ENCODE assay signal across 8 cellular contexts in the genomic region with DNA sequence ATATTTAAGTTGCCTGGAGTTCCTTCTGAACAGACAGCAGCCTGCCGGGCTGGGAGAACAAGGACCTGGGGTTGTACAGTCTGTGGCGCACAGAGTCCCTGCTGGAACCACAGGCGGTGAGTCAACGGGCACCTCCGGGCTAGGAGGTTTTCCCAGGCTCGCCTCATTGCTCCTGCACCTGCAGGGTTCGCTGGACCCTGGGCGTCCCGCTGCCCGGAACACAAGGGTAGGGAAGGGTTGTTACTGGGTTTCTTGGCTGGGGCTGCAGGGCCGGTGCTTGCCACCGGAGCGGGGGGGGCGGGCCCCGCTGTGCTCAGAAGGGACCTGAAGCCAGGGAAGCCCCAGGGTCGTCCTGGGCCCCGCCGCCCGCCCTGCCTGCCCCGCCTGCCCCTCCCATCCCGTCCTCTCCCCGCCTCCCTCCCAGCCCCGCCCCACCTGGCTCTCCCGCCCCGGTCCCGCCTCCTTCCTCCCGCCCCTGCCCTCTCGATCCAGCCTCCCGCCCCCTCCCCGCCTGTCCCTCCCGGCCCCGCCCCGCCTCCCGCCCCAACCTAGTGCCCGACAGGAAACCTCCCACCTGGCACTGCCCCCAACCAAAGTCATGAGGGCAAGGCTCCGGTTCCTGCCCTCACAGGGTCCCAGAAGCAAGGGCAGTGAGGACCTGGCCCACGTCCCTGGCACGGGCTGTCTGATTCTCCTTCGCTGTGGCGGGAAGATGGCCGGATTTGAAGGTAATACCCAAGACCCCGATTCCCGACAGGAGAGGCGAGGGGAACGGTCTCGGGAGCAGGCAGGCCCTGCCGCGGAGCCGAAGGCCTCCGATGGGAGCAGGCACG. TPM values are rescaled to one million over a fixed set of nuclear protein-coding genes. Genes with fewer than 3 reads are reported as not detected.
A peak's percentile ranks its signal among the peaks of the same experiment; 100 is the strongest.
DNase-seq lines count a peak whose midpoint lies in the region; ATAC-seq and TF ChIP-seq lines count a peak whose summit lies in the region.

No MANE protein-coding gene starts in this region.

- DNase-seq in D341Med (ENCODE audit: low spot score) (peak; percentile 95), H4 (ENCODE audit: low spot score) (peak; percentile 68), NCI-H2107 (lab: John Stamatoyannopoulos, UW) (peak; percentile 68), WERI-Rb-1 (peak; percentile 72), caudate nucleus (lab: John Stamatoyannopoulos, UW) (peak in 32 of 61 donors; percentile 14 to 77 (median 49)), kidney glomerular epithelial cell (lab: John Stamatoyannopoulos, UW) (peak; percentile 73)
- DNase-seq in stimulated activated CD4-positive, alpha-beta T cell treated with anti-CD3 and anti-CD28 coated beads, Interleukin-1b, Interleukin-23, amount 100 ng/mL, for 48 hours: peak; percentile 63

- H3K9me3 ChIP-seq in WERI-Rb-1 (ENCODE audit: severe bottlenecking): no peaks in the 10 kb centered on the region

- no peak for ATAC-seq in GM21515 (IDR thresholded peaks at IDR 0.05; ENCODE audit: unreplicated experiment)

- peak overlapping the region; percentile 50 for H3K4me3 ChIP-seq in WERI-Rb-1 (ENCODE audit: low read depth, low read length)

- H3K36me3 ChIP-seq in WERI-Rb-1: no peaks in the 10 kb centered on the region

- H3K27me3 ChIP-seq in WERI-Rb-1 (ENCODE audit: insufficient read depth, low read depth, severe bottlenecking): no peaks in the 10 kb centered on the region

- 0 out of 2 replicates have a peak overlapping the region, but pooled peaks have one; percentile 1 for H3K27ac ChIP-seq in WERI-Rb-1
- peak overlapping the region; percentile 62 for H3K27ac ChIP-seq in caudate nucleus (ENCODE audit: low read depth, low read length)

- no peak for TF ChIP-seq CTCF in WERI-Rb-1 (IDR thresholded peaks at IDR 0.05; ENCODE audit: low read depth, low read length)

RNA-seq across cellular contexts. Expression of a gene that starts 6.8 kb away (rescaled TPM):
- 15.1 and 19.7 TPM in 2 replicates for total RNA-seq in H4 (2014; rRNA removed; shearing (Covaris generic))

RNA-seq across cellular contexts. Expression of a gene that starts 7.0 kb away (rescaled TPM):
- total RNA-seq in H4 (2014; rRNA removed; shearing (Covaris generic)): 61.3 and 61.6 TPM in 2 replicates
